In the genomic region with DNA sequence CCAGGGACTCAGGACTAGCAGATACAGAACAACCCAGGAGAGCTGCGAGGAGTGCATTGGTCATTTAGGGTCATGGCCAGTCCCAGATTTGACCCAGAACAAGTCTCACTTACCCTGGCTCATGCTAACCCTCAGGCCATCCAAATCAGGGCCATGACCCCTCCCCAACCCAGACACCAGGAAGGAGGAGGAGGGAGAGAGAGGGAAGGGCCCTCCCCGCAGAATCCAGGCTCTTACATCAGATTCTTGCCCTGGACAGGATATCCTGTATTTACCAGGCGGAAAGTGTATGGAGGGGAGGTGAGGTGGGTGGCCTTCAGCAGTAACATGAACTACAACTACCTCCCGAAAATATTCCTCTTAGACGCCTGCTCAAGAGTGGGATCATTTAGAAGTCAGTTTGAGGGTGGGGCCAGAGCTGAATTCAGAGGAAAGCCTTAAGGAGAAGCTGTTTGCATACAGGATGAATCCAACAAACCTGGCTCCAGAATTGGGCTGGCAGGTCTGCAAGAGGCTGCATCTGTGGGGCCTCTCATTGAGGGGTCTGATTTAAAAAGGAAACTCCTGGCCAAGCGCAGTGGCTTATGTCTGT, we compare ENCODE assay signal across 10 cellular contexts. TPM values are rescaled to one million over a fixed set of nuclear protein-coding genes. Genes with fewer than 3 reads are reported as not detected.
DNase-seq lines count a peak whose midpoint lies in the region; ATAC-seq, FAIRE-seq and TF ChIP-seq lines count a peak whose summit lies in the region.
"Had no signal": no experiment of that assay in that cellular context is flagged by ENCODE, and none has a peak within 500 bp of the region (broad histone marks: within the 10 kb centered on the region; RNA-seq: fewer than 3 reads in every experiment).

No MANE protein-coding gene starts in this region.

- DNase-seq in activated T-cell treated with anti-CD3 and anti-CD28 coated beads, Interleukin-2, amount 50 U/mL, for 24 hours = no peak
- DNase-seq in activated T-cell treated with anti-CD3 and anti-CD28 coated beads for 4 hours = no peak
- peak; percentile 28 for DNase-seq in kidney
- DNase-seq in thyroid gland = no peak
- no peak for DNase-seq in PC-3
- DNase-seq in COLO668 (lab: John Stamatoyannopoulos, UW; ENCODE audit: unreplicated experiment) = no peak
- DNase-seq: DMS153; stimulated activated CD4-positive, alpha-beta T cell treated with anti-CD3 and anti-CD28 coated beads, Interleukin-4, amount 100 ng/mL, for 1 hour had no signal

- no peak for FAIRE-seq in kidney (lab: Jason Lieb, UNC)

- peaks cover 2% of the 10 kb centered on the region for H3K27me3 Mint-ChIP-seq in activated T-cell treated with anti-CD3 and anti-CD28 coated beads, Interleukin-2, amount 50 U/mL, for 24 hours

- ATAC-seq in PC-3 = no peak
- ATAC-seq in HG03159 (IDR thresholded peaks at IDR 0.05; ENCODE audit: unreplicated experiment) = no peak

- no peaks in the 10 kb centered on the region for H3K9me3 Mint-ChIP-seq in activated T-cell treated with anti-CD3 and anti-CD28 coated beads, Interleukin-2, amount 50 U/mL, for 24 hours

- peaks cover 7% of the 10 kb centered on the region for H3K36me3 Mint-ChIP-seq in activated T-cell treated with anti-CD3 and anti-CD28 coated beads, Interleukin-2, amount 50 U/mL, for 24 hours (ENCODE audit: low read depth)

- no TSS peak for BruUV-seq in PC-3 (replicated peaks; lab: Mats Ljungman, UMichigan)

- no peaks in the 10 kb centered on the region for H3K36me3 ChIP-seq in kidney (ENCODE audit: control insufficient read depth in 1 of 2, insufficient read depth in 2 of 2, low read length in 2 of 2)
- peaks cover 3 to 21% of the 10 kb centered on the region in 2 donors for H3K36me3 ChIP-seq in thyroid gland
- no peaks in the 10 kb centered on the region for H3K36me3 ChIP-seq in PC-3 (ENCODE audit: low read depth, low read length)

- no peaks in the 10 kb centered on the region for H3K9me3 ChIP-seq in kidney (ENCODE audit: control insufficient read depth in 1 of 2, low read length in 2 of 2)
- H3K9me3 ChIP-seq in thyroid gland = no peaks in the 10 kb centered on the region
- H3K9me3 ChIP-seq in PC-3 (ENCODE audit: low read length) = no peaks in the 10 kb centered on the region

- intact Hi-C loops in kidney (cut with DNase I) = no loop called here
- intact Hi-C loops in thyroid gland (cut with DNase I) = no loop called here
- intact Hi-C loops in PC-3 (cut with micrococcal nuclease) = loop anchor here (5.0 kb wide), 1 partner anchor 107 kb away; the partner anchor contains the start of gene BRCA1

- 27 to 76% (median 35%) methylated on average over 6 of the region's 6 CpGs for WGBS in adipose tissue, 3 donors
- WGBS in thyroid gland, 2 donors = 76 to 78% methylated on average over 6 of the region's 6 CpGs

- POLR2A ChIA-PET in PC-3 (lab: Charles Lee; ENCODE audit: unreplicated experiment) = no interaction called here

- no peaks in the 10 kb centered on the region for H3K9me2 ChIP-seq in PC-3 (replicated peaks; ENCODE audit: low read length)

- H4K20me1 ChIP-seq in PC-3 (ENCODE audit: low read length) = no peaks in the 10 kb centered on the region

- no peaks in the 10 kb centered on the region for H3K27me3 ChIP-seq in thyroid gland
- no peaks in the 10 kb centered on the region for H3K27me3 ChIP-seq in PC-3 (ENCODE audit: low read length)

- peaks cover 0 to 17% of the 10 kb centered on the region in 2 donors for H3K4me1 ChIP-seq in kidney (ENCODE audit: control insufficient read depth in 1 of 2, insufficient read depth in 1 of 2, low read depth in 1 of 2, low read length in 2 of 2)
- peaks cover 5 to 50% of the 10 kb centered on the region in 2 donors for H3K4me1 ChIP-seq in thyroid gland
- peaks cover 5% of the 10 kb centered on the region for H3K4me1 ChIP-seq in PC-3 (ENCODE audit: insufficient read depth, low read length)

- H2AFZ ChIP-seq in PC-3 (ENCODE audit: low read length) = no peak overlapping the region

- H3K79me2 ChIP-seq in PC-3 (ENCODE audit: low read length) = peaks cover 13% of the 10 kb centered on the region; the same call in 1 of the 2 replicates

- H3K9ac ChIP-seq in kidney (ENCODE audit: low read length in 2 of 2) (no peak overlapping the region), PC-3 (ENCODE audit: low read length) (no peak overlapping the region)

- no peak overlapping the region for H3K4me3 ChIP-seq in kidney (ENCODE audit: low read length in 2 of 2)
- H3K4me3 ChIP-seq in thyroid gland (replicated peaks in 1 of 3) = no peak overlapping the region
- no peak overlapping the region for H3K4me3 ChIP-seq in PC-3 (ENCODE audit: low read length)

- CTCF ChIA-PET in PC-3 (lab: Charles Lee) = no interaction called here

- no peak for TF ChIP-seq POLR2A in thyroid gland (IDR thresholded peaks at IDR 0.05)

- no peaks in the 10 kb centered on the region for H3F3A ChIP-seq in PC-3 (ENCODE audit: low read length, unreplicated experiment)

- TF ChIP-seq CTCF in kidney (IDR thresholded peaks at IDR 0.05; ENCODE audit: borderline replicate concordance, extremely low read depth, insufficient read depth) (no peak), thyroid gland (IDR thresholded peaks at IDR 0.05) (no peak), PC-3 (conservative IDR thresholded peaks at IDR 0.05; ENCODE audit: low read depth, low read length) (no peak)

- no peak overlapping the region for H3K27ac Mint-ChIP-seq in activated T-cell treated with anti-CD3 and anti-CD28 coated beads, Interleukin-2, amount 50 U/mL, for 24 hours

- peak overlapping the region; percentile 85 for H3K4me3 Mint-ChIP-seq in activated T-cell treated with anti-CD3 and anti-CD28 coated beads, Interleukin-2, amount 50 U/mL, for 24 hours

- H3K4me1 Mint-ChIP-seq in activated T-cell treated with anti-CD3 and anti-CD28 coated beads, Interleukin-2, amount 50 U/mL, for 24 hours (ENCODE audit: low read depth) = peaks cover 38% of the 10 kb centered on the region

- H3K4me2 ChIP-seq in PC-3 (ENCODE audit: low read length) = no peak overlapping the region

- H3K27ac ChIP-seq in adipose tissue (ENCODE audit: low read depth, low read length) (peak overlapping the region; percentile 2), kidney (ENCODE audit: low read depth in 2 of 2, low read length in 2 of 2) (peak overlapping the region; percentile 6 to 29), thyroid gland (peak overlapping the region in 2 of 3 donors; percentile 61 to 92), PC-3 (ENCODE audit: low read length) (no peak overlapping the region)

RNA-seq across cellular contexts. Expression of gene VAT1, which starts 2.1 kb away (rescaled TPM):
- polyA plus RNA-seq in adipose tissue = 100 to 1,000 TPM in 2 of 3 donors, 10 to 100 TPM in 1; 50.8 to 200 (median 118) TPM
- 133 TPM for total RNA-seq in kidney
- 119 TPM for polyA plus RNA-seq in kidney (ENCODE audit: insufficient read depth, low read depth, low replicate concordance)
- total RNA-seq in thyroid gland = 100 to 1,000 TPM; 118 to 153 (median 131) TPM
- total RNA-seq in PC-3 (2014; rRNA removed) = 62.4 and 68.1 TPM in 2 replicates

RNA-seq across cellular contexts. Expression of gene RND2, which starts 4.9 kb away (rescaled TPM):
- 1 to 10 TPM in 1 of 3 donors, under 1 TPM in 2; 0.22 to 1.8 (median 0.28) TPM for polyA plus RNA-seq in adipose tissue
- 0.63 TPM for total RNA-seq in kidney
- 2.3 TPM for polyA plus RNA-seq in kidney (ENCODE audit: insufficient read depth, low read depth, low replicate concordance)
- total RNA-seq in thyroid gland = 10 to 100 TPM in 2 of 4 donors, 1 to 10 TPM in 2; 5.2 to 14.8 (median 10.3) TPM
- total RNA-seq in PC-3 (2014; rRNA removed) = 0.12 and 0.29 TPM in 2 replicates

RNA-seq across cellular contexts. Expression of gene IFI35, which starts 13.5 kb away (rescaled TPM):
- 10 to 100 TPM; 11.4 to 56.8 (median 34.1) TPM for polyA plus RNA-seq in adipose tissue
- 41.4 TPM for total RNA-seq in kidney
- polyA plus RNA-seq in kidney (ENCODE audit: insufficient read depth, low read depth, low replicate concordance) = 58.6 TPM
- total RNA-seq in thyroid gland = 10 to 100 TPM; 23.9 to 43.9 (median 35.8) TPM
- 8.7 and 12.3 TPM in 2 replicates for total RNA-seq in PC-3 (2014; rRNA removed)

RNA-seq across cellular contexts. Expression of gene RPL27, which starts 21.9 kb away (rescaled TPM):
- 1,000 to 10,000 TPM; 1,783 to 4,377 (median 3,127) TPM for polyA plus RNA-seq in adipose tissue
- 759 TPM for total RNA-seq in kidney
- polyA plus RNA-seq in kidney (ENCODE audit: insufficient read depth, low read depth, low replicate concordance) = 1,823 TPM
- total RNA-seq in thyroid gland = 1,000 to 10,000 TPM in 2 of 4 donors, 100 to 1,000 TPM in 2; 425 to 1,406 (median 814) TPM
- total RNA-seq in PC-3 (2014; rRNA removed) = 667 and 784 TPM in 2 replicates

RNA-seq across cellular contexts. Expression of gene RUNDC1, which starts 39.8 kb away (rescaled TPM):
- polyA plus RNA-seq in adipose tissue (1 to 10 TPM; 4.3 to 5.6 (median 4.6) TPM), kidney (ENCODE audit: insufficient read depth, low read depth, low replicate concordance) (10.1 TPM)
- total RNA-seq in kidney (19.5 TPM), thyroid gland (10 to 100 TPM; 25.8 to 31.9 (median 28.4) TPM), PC-3 (2014; rRNA removed) (9.5 and 15.6 TPM in 2 replicates)
